Comparison of ENCODE assay signal across 1 cellular context in the genomic region with DNA sequence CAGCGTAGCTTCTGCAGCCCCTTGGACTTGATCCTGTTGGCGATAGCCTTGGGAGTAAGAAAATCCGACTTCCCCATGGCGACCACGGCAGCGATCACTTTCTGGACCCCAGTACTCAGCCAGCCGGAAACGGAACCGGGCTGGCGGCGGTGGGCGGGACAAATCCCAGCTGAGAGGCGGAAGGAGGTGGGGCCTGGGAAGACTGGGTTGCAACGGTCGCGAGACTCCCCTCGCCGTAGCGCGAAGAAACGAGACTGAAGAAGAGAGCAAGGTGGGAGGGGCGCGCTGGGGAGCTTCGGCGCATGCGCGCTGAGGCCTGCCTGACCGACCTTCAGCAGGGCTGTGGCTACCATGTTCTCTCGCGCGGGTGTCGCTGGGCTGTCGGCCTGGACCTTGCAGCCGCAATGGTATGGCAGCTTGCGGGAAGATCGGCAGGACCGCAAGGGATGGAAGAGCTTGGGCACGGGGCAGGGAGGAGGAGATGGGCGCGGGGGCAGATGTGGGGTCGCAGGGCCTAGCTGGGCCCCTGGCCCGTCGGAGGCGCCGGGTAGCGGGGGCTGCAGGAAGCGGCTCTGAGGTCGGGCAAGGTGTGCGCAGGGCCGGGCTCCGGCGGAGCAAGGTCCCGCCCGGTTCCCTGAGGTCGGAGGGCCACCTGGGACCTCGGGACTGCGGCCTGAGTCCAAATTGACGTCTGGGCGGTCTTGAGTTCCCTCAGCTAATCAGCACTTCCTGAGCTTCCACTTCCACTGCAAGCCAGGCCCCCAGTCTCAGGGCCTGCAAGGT.
TF ChIP-seq lines count a peak whose summit lies in the region.

A gene (plus strand): TSS at position 321 of the 783 bp plus-strand sequence. CDS start 31 bp downstream, at position 352.
A gene with protein sequence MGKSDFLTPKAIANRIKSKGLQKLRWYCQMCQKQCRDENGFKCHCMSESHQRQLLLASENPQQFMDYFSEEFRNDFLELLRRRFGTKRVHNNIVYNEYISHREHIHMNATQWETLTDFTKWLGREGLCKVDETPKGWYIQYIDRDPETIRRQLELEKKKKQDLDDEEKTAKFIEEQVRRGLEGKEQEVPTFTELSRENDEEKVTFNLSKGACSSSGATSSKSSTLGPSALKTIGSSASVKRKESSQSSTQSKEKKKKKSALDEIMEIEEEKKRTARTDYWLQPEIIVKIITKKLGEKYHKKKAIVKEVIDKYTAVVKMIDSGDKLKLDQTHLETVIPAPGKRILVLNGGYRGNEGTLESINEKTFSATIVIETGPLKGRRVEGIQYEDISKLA (minus strand): TSS at position 137 of the 783 bp plus-strand sequence. CDS start 60 bp downstream, at position 77.

TF ChIP-seq in HepG2, 621 proteins besides CTCF, POLR2A, EP300 and RAD21 (continues in another document):
- peak; percentile 62 for TF ChIP-seq MYC (CRISPR knock-in tag; IDR thresholded peaks at IDR 0.05; ENCODE audit: borderline replicate concordance)
- TF ChIP-seq, protein P1, sequence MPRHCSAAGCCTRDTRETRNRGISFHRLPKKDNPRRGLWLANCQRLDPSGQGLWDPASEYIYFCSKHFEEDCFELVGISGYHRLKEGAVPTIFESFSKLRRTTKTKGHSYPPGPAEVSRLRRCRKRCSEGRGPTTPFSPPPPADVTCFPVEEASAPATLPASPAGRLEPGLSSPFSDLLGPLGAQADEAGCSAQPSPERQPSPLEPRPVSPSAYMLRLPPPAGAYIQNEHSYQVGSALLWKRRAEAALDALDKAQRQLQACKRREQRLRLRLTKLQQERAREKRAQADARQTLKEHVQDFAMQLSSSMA (CRISPR knock-in tag; IDR thresholded peaks at IDR 0.05): no peak
- TF ChIP-seq ZMYM3 (CRISPR knock-in tag; IDR thresholded peaks at IDR 0.05): no peak
- no peak for TF ChIP-seq ZNF263 (CRISPR knock-in tag; IDR thresholded peaks at IDR 0.05)
- no peak for TF ChIP-seq ZNF563 (CRISPR knock-in tag; IDR thresholded peaks at IDR 0.05)
- TF ChIP-seq, protein P2, sequence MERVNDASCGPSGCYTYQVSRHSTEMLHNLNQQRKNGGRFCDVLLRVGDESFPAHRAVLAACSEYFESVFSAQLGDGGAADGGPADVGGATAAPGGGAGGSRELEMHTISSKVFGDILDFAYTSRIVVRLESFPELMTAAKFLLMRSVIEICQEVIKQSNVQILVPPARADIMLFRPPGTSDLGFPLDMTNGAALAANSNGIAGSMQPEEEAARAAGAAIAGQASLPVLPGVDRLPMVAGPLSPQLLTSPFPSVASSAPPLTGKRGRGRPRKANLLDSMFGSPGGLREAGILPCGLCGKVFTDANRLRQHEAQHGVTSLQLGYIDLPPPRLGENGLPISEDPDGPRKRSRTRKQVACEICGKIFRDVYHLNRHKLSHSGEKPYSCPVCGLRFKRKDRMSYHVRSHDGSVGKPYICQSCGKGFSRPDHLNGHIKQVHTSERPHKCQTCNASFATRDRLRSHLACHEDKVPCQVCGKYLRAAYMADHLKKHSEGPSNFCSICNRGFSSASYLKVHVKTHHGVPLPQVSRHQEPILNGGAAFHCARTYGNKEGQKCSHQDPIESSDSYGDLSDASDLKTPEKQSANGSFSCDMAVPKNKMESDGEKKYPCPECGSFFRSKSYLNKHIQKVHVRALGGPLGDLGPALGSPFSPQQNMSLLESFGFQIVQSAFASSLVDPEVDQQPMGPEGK (CRISPR knock-in tag; IDR thresholded peaks at IDR 0.05): peak; percentile 70
- no peak for TF ChIP-seq STAG1 (CRISPR knock-in tag; IDR thresholded peaks at IDR 0.05)
- peak; percentile 83 for TF ChIP-seq YY1 (IDR thresholded peaks at IDR 0.05; ENCODE audit: insufficient read depth, insufficient replicate concordance, low read depth, low read length)
- no peak for TF ChIP-seq HDAC6 (IDR thresholded peaks at IDR 0.05; ENCODE audit: low read depth, low read length)
- no peak for TF ChIP-seq ETV6 (CRISPR knock-in tag; conservative IDR thresholded peaks at IDR 0.05)
- no peak for TF ChIP-seq SOX6 (IDR thresholded peaks at IDR 0.05)
- TF ChIP-seq SOX6 (CRISPR knock-in tag; IDR thresholded peaks at IDR 0.05): peak; percentile 63
- peak; percentile 20 for TF ChIP-seq TEAD3 (CRISPR knock-in tag; optimal IDR thresholded peaks at IDR 0.05; ENCODE audit: borderline replicate concordance)
- TF ChIP-seq, protein P3, sequence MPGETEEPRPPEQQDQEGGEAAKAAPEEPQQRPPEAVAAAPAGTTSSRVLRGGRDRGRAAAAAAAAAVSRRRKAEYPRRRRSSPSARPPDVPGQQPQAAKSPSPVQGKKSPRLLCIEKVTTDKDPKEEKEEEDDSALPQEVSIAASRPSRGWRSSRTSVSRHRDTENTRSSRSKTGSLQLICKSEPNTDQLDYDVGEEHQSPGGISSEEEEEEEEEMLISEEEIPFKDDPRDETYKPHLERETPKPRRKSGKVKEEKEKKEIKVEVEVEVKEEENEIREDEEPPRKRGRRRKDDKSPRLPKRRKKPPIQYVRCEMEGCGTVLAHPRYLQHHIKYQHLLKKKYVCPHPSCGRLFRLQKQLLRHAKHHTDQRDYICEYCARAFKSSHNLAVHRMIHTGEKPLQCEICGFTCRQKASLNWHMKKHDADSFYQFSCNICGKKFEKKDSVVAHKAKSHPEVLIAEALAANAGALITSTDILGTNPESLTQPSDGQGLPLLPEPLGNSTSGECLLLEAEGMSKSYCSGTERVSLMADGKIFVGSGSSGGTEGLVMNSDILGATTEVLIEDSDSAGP (CRISPR knock-in tag; IDR thresholded peaks at IDR 0.05; ENCODE audit: borderline replicate concordance): peak; percentile 85
- no peak for TF ChIP-seq HMGA1 (CRISPR knock-in tag; conservative IDR thresholded peaks at IDR 0.05)
- TF ChIP-seq, protein P4, sequence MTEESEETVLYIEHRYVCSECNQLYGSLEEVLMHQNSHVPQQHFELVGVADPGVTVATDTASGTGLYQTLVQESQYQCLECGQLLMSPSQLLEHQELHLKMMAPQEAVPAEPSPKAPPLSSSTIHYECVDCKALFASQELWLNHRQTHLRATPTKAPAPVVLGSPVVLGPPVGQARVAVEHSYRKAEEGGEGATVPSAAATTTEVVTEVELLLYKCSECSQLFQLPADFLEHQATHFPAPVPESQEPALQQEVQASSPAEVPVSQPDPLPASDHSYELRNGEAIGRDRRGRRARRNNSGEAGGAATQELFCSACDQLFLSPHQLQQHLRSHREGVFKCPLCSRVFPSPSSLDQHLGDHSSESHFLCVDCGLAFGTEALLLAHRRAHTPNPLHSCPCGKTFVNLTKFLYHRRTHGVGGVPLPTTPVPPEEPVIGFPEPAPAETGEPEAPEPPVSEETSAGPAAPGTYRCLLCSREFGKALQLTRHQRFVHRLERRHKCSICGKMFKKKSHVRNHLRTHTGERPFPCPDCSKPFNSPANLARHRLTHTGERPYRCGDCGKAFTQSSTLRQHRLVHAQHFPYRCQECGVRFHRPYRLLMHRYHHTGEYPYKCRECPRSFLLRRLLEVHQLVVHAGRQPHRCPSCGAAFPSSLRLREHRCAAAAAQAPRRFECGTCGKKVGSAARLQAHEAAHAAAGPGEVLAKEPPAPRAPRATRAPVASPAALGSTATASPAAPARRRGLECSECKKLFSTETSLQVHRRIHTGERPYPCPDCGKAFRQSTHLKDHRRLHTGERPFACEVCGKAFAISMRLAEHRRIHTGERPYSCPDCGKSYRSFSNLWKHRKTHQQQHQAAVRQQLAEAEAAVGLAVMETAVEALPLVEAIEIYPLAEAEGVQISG (CRISPR knock-in tag; IDR thresholded peaks at IDR 0.05): peak; percentile 84
- no peak for TF ChIP-seq MTF1 (CRISPR knock-in tag; IDR thresholded peaks at IDR 0.05)
- TF ChIP-seq, protein P5, sequence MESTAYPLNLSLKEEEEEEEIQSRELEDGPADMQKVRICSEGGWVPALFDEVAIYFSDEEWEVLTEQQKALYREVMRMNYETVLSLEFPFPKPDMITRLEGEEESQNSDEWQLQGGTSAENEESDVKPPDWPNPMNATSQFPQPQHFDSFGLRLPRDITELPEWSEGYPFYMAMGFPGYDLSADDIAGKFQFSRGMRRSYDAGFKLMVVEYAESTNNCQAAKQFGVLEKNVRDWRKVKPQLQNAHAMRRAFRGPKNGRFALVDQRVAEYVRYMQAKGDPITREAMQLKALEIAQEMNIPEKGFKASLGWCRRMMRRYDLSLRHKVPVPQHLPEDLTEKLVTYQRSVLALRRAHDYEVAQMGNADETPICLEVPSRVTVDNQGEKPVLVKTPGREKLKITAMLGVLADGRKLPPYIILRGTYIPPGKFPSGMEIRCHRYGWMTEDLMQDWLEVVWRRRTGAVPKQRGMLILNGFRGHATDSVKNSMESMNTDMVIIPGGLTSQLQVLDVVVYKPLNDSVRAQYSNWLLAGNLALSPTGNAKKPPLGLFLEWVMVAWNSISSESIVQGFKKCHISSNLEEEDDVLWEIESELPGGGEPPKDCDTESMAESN (CRISPR knock-in tag; conservative IDR thresholded peaks at IDR 0.05): peak; percentile 74
- TF ChIP-seq ZNF616 (CRISPR knock-in tag; IDR thresholded peaks at IDR 0.05; ENCODE audit: low read depth): peak; percentile 77
- no peak for TF ChIP-seq RXRA (CRISPR knock-in tag; IDR thresholded peaks at IDR 0.05)
- no peak for TF ChIP-seq JUND (CRISPR knock-in tag; IDR thresholded peaks at IDR 0.05)
- TF ChIP-seq HNRNPL (IDR thresholded peaks at IDR 0.05; ENCODE audit: low read depth, low read length): no peak
- TF ChIP-seq, protein P6, sequence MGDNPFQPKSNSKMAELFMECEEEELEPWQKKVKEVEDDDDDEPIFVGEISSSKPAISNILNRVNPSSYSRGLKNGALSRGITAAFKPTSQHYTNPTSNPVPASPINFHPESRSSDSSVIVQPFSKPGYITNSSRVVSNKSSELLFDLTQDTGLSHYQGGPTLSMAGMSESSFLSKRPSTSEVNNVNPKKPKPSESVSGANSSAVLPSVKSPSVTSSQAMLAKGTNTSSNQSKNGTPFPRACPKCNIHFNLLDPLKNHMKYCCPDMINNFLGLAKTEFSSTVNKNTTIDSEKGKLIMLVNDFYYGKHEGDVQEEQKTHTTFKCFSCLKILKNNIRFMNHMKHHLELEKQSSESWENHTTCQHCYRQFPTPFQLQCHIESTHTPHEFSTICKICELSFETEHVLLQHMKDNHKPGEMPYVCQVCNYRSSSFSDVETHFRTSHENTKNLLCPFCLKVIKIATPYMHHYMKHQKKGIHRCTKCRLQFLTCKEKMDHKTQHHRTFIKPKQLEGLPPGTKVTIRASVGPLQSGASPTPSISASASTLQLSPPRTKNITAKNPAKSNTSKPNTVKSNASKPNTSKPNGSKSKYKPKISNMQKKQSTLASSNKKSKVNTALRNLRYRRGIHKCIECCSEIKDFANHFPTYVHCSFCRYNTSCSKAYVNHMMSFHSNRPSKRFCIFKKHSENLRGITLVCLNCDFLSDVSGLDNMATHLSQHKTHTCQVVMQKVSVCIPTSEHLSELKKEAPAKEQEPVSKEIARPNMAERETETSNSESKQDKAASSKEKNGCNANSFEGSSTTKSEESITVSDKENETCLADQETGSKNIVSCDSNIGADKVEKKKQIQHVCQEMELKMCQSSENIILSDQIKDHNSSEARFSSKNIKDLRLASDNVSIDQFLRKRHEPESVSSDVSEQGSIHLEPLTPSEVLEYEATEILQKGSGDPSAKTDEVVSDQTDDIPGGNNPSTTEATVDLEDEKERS (CRISPR knock-in tag; IDR thresholded peaks at IDR 0.05): peak; percentile 91
- TF ChIP-seq, protein P7, sequence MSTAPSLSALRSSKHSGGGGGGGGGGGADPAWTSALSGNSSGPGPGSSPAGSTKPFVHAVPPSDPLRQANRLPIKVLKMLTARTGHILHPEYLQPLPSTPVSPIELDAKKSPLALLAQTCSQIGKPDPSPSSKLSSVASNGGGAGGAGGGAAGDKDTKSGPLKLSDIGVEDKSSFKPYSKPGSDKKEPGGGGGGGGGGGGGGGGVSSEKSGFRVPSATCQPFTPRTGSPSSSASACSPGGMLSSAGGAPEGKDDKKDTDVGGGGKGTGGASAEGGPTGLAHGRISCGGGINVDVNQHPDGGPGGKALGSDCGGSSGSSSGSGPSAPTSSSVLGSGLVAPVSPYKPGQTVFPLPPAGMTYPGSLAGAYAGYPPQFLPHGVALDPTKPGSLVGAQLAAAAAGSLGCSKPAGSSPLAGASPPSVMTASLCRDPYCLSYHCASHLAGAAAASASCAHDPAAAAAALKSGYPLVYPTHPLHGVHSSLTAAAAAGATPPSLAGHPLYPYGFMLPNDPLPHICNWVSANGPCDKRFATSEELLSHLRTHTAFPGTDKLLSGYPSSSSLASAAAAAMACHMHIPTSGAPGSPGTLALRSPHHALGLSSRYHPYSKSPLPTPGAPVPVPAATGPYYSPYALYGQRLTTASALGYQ (CRISPR knock-in tag; IDR thresholded peaks at IDR 0.05): peak; percentile 43; the same call in 1 of the 2 replicates
- TF ChIP-seq HMG20B (CRISPR knock-in tag; conservative IDR thresholded peaks at IDR 0.05): no peak
- no peak for TF ChIP-seq NR2F2 (IDR thresholded peaks at IDR 0.05; ENCODE audit: borderline replicate concordance, low read depth)
- no peak for TF ChIP-seq SYNCRIP (IDR thresholded peaks at IDR 0.05; ENCODE audit: insufficient read depth, low read depth, low read length)
- no peak for TF ChIP-seq PHF21A (CRISPR knock-in tag; IDR thresholded peaks at IDR 0.05)
- TF ChIP-seq ZNF570 (CRISPR knock-in tag; IDR thresholded peaks at IDR 0.05; ENCODE audit: borderline replicate concordance): no peak
- TF ChIP-seq, protein P8, sequence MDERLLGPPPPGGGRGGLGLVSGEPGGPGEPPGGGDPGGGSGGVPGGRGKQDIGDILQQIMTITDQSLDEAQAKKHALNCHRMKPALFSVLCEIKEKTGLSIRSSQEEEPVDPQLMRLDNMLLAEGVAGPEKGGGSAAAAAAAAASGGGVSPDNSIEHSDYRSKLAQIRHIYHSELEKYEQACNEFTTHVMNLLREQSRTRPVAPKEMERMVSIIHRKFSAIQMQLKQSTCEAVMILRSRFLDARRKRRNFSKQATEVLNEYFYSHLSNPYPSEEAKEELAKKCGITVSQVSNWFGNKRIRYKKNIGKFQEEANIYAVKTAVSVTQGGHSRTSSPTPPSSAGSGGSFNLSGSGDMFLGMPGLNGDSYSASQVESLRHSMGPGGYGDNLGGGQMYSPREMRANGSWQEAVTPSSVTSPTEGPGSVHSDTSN (CRISPR knock-in tag; IDR thresholded peaks at IDR 0.05): no peak
- TF ChIP-seq, protein P9, sequence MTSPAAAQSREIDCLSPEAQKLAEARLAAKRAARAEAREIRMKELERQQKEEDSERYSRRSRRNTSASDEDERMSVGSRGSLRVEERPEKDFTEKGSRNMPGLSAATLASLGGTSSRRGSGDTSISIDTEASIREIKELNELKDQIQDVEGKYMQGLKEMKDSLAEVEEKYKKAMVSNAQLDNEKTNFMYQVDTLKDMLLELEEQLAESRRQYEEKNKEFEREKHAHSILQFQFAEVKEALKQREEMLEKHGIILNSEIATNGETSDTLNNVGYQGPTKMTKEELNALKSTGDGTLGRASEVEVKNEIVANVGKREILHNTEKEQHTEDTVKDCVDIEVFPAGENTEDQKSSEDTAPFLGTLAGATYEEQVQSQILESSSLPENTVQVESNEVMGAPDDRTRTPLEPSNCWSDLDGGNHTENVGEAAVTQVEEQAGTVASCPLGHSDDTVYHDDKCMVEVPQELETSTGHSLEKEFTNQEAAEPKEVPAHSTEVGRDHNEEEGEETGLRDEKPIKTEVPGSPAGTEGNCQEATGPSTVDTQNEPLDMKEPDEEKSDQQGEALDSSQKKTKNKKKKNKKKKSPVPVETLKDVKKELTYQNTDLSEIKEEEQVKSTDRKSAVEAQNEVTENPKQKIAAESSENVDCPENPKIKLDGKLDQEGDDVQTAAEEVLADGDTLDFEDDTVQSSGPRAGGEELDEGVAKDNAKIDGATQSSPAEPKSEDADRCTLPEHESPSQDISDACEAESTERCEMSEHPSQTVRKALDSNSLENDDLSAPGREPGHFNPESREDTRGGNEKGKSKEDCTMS (CRISPR knock-in tag; conservative IDR thresholded peaks at IDR 0.05): no peak
- no peak for TF ChIP-seq JDP2 (CRISPR knock-in tag; IDR thresholded peaks at IDR 0.05; ENCODE audit: borderline replicate concordance)
- TF ChIP-seq HOXA3 (CRISPR knock-in tag; IDR thresholded peaks at IDR 0.05): 0 out of 2 replicates have a peak, but pooled peaks have one; percentile 45
- TF ChIP-seq RFX3 (CRISPR knock-in tag; IDR thresholded peaks at IDR 0.05): no peak
- no peak for TF ChIP-seq ZFP62 (CRISPR knock-in tag; IDR thresholded peaks at IDR 0.05)
- peak; percentile 96 for TF ChIP-seq GABPB1 (CRISPR knock-in tag; IDR thresholded peaks at IDR 0.05)
- no peak; the same call in 1 of the 2 replicates for TF ChIP-seq NFYC (CRISPR knock-in tag; IDR thresholded peaks at IDR 0.05)
- peak; percentile 93; the same call in 1 of the 2 replicates for TF ChIP-seq SPEN (CRISPR knock-in tag; IDR thresholded peaks at IDR 0.05; ENCODE audit: low read depth)
